ENCODE assay signal across 8 cellular contexts in the genomic region with DNA sequence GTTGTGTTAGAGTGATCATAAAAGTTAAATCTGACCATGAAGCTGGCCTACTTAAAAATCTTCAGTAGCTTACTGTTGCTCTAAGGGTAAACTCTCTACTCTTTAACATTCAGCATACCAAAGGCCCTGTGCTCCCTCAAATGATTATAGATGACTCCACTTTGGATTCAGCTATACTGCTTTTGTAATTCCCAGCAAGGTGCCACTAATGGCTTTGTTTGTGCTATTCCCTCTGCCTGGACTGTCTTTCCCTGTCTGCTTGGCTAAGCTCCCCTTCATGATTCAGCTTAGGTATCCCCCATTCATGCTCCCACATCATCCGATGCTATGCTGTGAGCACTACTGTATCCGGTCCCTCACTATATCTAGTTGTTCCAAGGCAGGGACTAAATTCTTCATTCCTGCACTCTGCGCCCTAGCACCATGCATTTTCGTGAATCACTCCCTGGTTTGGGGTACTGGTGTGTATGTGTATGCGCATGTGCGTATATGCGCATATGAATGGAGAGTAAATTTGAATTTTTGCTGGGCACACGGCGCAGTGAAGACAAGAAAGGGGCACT. TPM values are rescaled to one million over a fixed set of nuclear protein-coding genes. Genes with fewer than 3 reads are reported as not detected.
DNase-seq lines count a peak whose midpoint lies in the region; ATAC-seq and TF ChIP-seq lines count a peak whose summit lies in the region.

No MANE protein-coding gene starts in this region.

- H3K9me3 ChIP-seq in adrenal gland (replicated peaks in 1 of 3) (no peaks in the 10 kb centered on the region), stomach smooth muscle (ENCODE audit: control insufficient read depth in 2 of 2, low read length in 2 of 2) (no peaks in the 10 kb centered on the region)

- TF ChIP-seq CTCF in adrenal gland (IDR thresholded peaks at IDR 0.05), result no peak

- DNase-seq in adrenal gland, result no peak
- peak; percentile 4 for DNase-seq in iPS-NIHi11 (ENCODE audit: low spot score)
- DNase-seq in kidney glomerular epithelial cell (lab: John Stamatoyannopoulos, UW), result no peak
- no peak for DNase-seq in NCI-H526 treated with DMSO at 0.1 percent for 48 hours (lab: John Stamatoyannopoulos, UW)
- DNase-seq in kidney tubule cell (ENCODE audit: low spot score), result no peak

- intact Hi-C loops in adrenal gland (cut with DNase I), result no loop called here

- H3K9ac ChIP-seq in stomach smooth muscle (ENCODE audit: low read length in 2 of 2), result peak overlapping the region; percentile 73 to 84

- peaks cover 7% of the 10 kb centered on the region for H3K27me3 ChIP-seq in adrenal gland
- H3K27me3 ChIP-seq in stomach smooth muscle (ENCODE audit: control insufficient read depth in 1 of 2, insufficient read depth in 2 of 2, low read length in 2 of 2), result peaks cover 0 to 8% of the 10 kb centered on the region in 2 donors

- H3K36me3 ChIP-seq in adrenal gland (replicated peaks in 1 of 2), result no peaks in the 10 kb centered on the region
- H3K36me3 ChIP-seq in stomach smooth muscle (ENCODE audit: control insufficient read depth in 2 of 2, insufficient read depth in 2 of 2, low read length in 2 of 2), result peaks cover 4 to 14% of the 10 kb centered on the region in 2 donors

- peak overlapping the region in 2 of 4 donors; percentile 46 to 60 for H3K4me3 ChIP-seq in adrenal gland
- H3K4me3 ChIP-seq in stomach smooth muscle (ENCODE audit: low read length in 2 of 2), result peak overlapping the region; percentile 77 to 81

- H3K27ac ChIP-seq in adrenal gland, result peak overlapping the region; percentile 17 to 88 (median 79)
- peak overlapping the region; percentile 77 for H3K27ac ChIP-seq in stomach smooth muscle (ENCODE audit: low read length)

- ATAC-seq in GM18861 (IDR thresholded peaks at IDR 0.05; ENCODE audit: unreplicated experiment), result peak; percentile 44
- ATAC-seq in HG03103 (IDR thresholded peaks at IDR 0.05; ENCODE audit: low read depth, unreplicated experiment), result peak; percentile 36

- WGBS in adrenal gland, 4 donors, result 0 to 36% (median 19%) methylated on average over 9 of the region's 9 CpGs

- peaks cover 0 to 14% of the 10 kb centered on the region in 2 donors for H3K4me1 ChIP-seq in adrenal gland (replicated peaks in 1 of 2)
- H3K4me1 ChIP-seq in stomach smooth muscle (ENCODE audit: control insufficient read depth, insufficient read depth, low read length), result peaks cover 3% of the 10 kb centered on the region

- TF ChIP-seq POLR2A in adrenal gland (IDR thresholded peaks at IDR 0.05), result no peak

RNA-seq across cellular contexts. Expression of a gene that starts 0.5 kb away (rescaled TPM):
- total RNA-seq in adrenal gland, result 10 to 100 TPM; 10.6 to 44.6 (median 27.2) TPM
- polyA plus RNA-seq in adrenal gland, result 10 to 100 TPM; 26.6 to 99.5 (median 46.4) TPM
